Comparison of ENCODE assay signal across 23 cellular contexts in genomic region chr10:92080244-92080643, GRCh38.
"Had no signal": no experiment of that assay in that cellular context is flagged by ENCODE, and none has a peak within 500 bp of the region (broad histone marks: within the 10 kb centered on the region; RNA-seq: fewer than 3 reads in every experiment).

No MANE protein-coding gene starts in this region.

- H3K27me3 ChIP-seq: adrenal gland, ascending aorta, brain microvascular endothelial cell, esophagus muscularis mucosa, gastroesophageal sphincter, pancreas, right atrium auricular region, upper lobe of left lung had no signal

- H3K4me1 ChIP-seq: ascending aorta had no signal

- FAIRE-seq: pancreas, TTC549 had no signal

- ATAC-seq: activated T-helper 17 cell treated with anti-CD3 and anti-CD28 coated beads, Interleukin-2, amount 50 U/mL, for 72 hours; gastroesophageal sphincter; left cardiac atrium; natural killer cell treated with Interleukin-12 subunit alpha and Interleukin-12 subunit beta and Interleukin-15 and Interleukin-18, amount 100 ng/mL, for 72 hours; pancreas; psoas muscle had no signal

- H3K36me3 ChIP-seq: brain microvascular endothelial cell had no signal

- DNase-seq: activated T-cell treated with anti-CD3 and anti-CD28 coated beads, Interleukin-2, amount 50 U/mL, for 24 hours; adrenal gland; brain microvascular endothelial cell; caudate nucleus; dermis blood vessel endothelial cell; effector CD8-positive, alpha-beta T cell; head of caudate nucleus; hypothalamus; islet precursor cell; left cardiac atrium; pancreas; psoas muscle; stimulated activated CD4-positive, alpha-beta T cell treated with anti-CD3 and anti-CD28 coated beads, Interleukin-4, amount 100 ng/mL, for 24 hours; stimulated activated naive CD4-positive, alpha-beta T cell treated with Interleukin-2 at 50 U/mL for 16 hours; upper lobe of left lung; WERI-Rb-1 had no signal

- H3K9me3 ChIP-seq: adrenal gland, ascending aorta, esophagus muscularis mucosa, gastroesophageal sphincter, pancreas, psoas muscle, right atrium auricular region, upper lobe of left lung had no signal

- H3K27ac ChIP-seq: adrenal gland, ascending aorta, brain microvascular endothelial cell, esophagus muscularis mucosa, gastroesophageal sphincter, pancreas, psoas muscle, right atrium auricular region, upper lobe of left lung, WERI-Rb-1 had no signal

- H3K4me3 ChIP-seq: adrenal gland, ascending aorta, esophagus muscularis mucosa, gastroesophageal sphincter, pancreas, psoas muscle, right atrium auricular region, upper lobe of left lung had no signal
